In genomic region chr6:104559435-104560202, GRCh38 we compare ENCODE assay signal across 25 cellular contexts.
DNase-seq lines count a peak whose midpoint lies in the region; ATAC-seq and TF ChIP-seq lines count a peak whose summit lies in the region.
"Had no signal": no experiment of that assay in that cellular context is flagged by ENCODE, and none has a peak within 500 bp of the region (broad histone marks: within the 10 kb centered on the region; RNA-seq: fewer than 3 reads in every experiment).

No MANE protein-coding gene starts in this region.

- H4K20me1 ChIP-seq in osteoblast (ENCODE audit: insufficient read depth, low read length): no peaks in the 10 kb centered on the region
- H4K20me1 ChIP-seq: BLaER1 had no signal

- H3K27ac ChIP-seq in body of pancreas (peak overlapping the region in 1 of 4 donors; percentile 50), foreskin keratinocyte (no peak overlapping the region), osteoblast (ENCODE audit: low read depth, low read length) (no peak overlapping the region), subcutaneous abdominal adipose tissue (ENCODE audit: low read depth, low read length) (peak overlapping the region; percentile 67)
- H3K27ac ChIP-seq: BLaER1 had no signal

- H2AFZ ChIP-seq in osteoblast (ENCODE audit: low read length): no peak overlapping the region

- no peak for TF ChIP-seq POLR2A in body of pancreas (IDR thresholded peaks at IDR 0.05)

- DNase-seq in body of pancreas: peak; percentile 48 to 68 (median 58)
- no peak for DNase-seq in foreskin keratinocyte
- DNase-seq in osteoblast (ENCODE audit: insufficient read length, low spot score, missing footprints): peak; percentile 22
- no peak for DNase-seq in effector CD4-positive, alpha-beta T cell
- no peak for DNase-seq in activated naive CD4-positive, alpha-beta T cell treated with anti-CD3 and anti-CD28 coated beads, Interleukin-2, amount 50 U/mL, for 16 hours
- DNase-seq: 8988T; ACHN; BE2C; C1 segment of cervical spinal cord; CD4-positive, alpha-beta memory T cell; CD4-positive, CD25-positive, alpha-beta regulatory T cell; CD8-positive, alpha-beta memory T cell; COR-L47; DMS 273 treated with DMSO at 0.1 percent for 48 hours; DMS153; DMS53; DMS79; DND-41; EL; GDM1 had no signal

- 38 to 42% methylated on average over 3 of the region's 3 CpGs for WGBS in body of pancreas, 2 donors

- H3K27me3 ChIP-seq in body of pancreas: no peaks in the 10 kb centered on the region
- peaks cover 9% of the 10 kb centered on the region for H3K27me3 ChIP-seq in foreskin keratinocyte
- H3K27me3 ChIP-seq in osteoblast (ENCODE audit: insufficient read depth, low read length): no peaks in the 10 kb centered on the region
- no peaks in the 10 kb centered on the region for H3K27me3 ChIP-seq in subcutaneous abdominal adipose tissue (ENCODE audit: control insufficient read depth in 5 of 5, insufficient read depth in 4 of 5, low read length in 5 of 5)
- H3K27me3 ChIP-seq: BE2C, BLaER1 had no signal

- no peaks in the 10 kb centered on the region for H3K79me2 ChIP-seq in osteoblast (ENCODE audit: insufficient read depth, low read length)

- intact Hi-C loops in body of pancreas (cut with DNase I): no loop called here

- no peaks in the 10 kb centered on the region for H3K36me3 ChIP-seq in body of pancreas (replicated peaks in 1 of 2; ENCODE audit: insufficient read depth in 1 of 2, low read depth in 2 of 2)
- no peaks in the 10 kb centered on the region for H3K36me3 ChIP-seq in osteoblast (ENCODE audit: insufficient read depth, low read length)
- H3K36me3 ChIP-seq in subcutaneous abdominal adipose tissue (ENCODE audit: control insufficient read depth in 5 of 5, insufficient read depth in 5 of 5, low read length in 5 of 5): no peaks in the 10 kb centered on the region
- H3K36me3 ChIP-seq: BE2C, BLaER1 had no signal

- no peak for TF ChIP-seq CTCF in body of pancreas (IDR thresholded peaks at IDR 0.05)
- TF ChIP-seq CTCF in foreskin keratinocyte (conservative IDR thresholded peaks at IDR 0.05): no peak
- no peak for TF ChIP-seq CTCF in osteoblast (IDR thresholded peaks at IDR 0.05; ENCODE audit: extremely low read depth, low read depth, low read length)

- peak; percentile 92 for ATAC-seq in body of pancreas
- peak; percentile 14 for ATAC-seq in foreskin keratinocyte
- ATAC-seq in GM18858 (IDR thresholded peaks at IDR 0.05; ENCODE audit: unreplicated experiment): no peak
- no peak for ATAC-seq in GM21447 (IDR thresholded peaks at IDR 0.05; ENCODE audit: unreplicated experiment)
- ATAC-seq: GM12878 had no signal

- no peak overlapping the region for H3K4me3 ChIP-seq in body of pancreas
- no peak overlapping the region for H3K4me3 ChIP-seq in osteoblast (ENCODE audit: insufficient read depth, low read length)
- H3K4me3 ChIP-seq in subcutaneous abdominal adipose tissue (ENCODE audit: low read depth in 1 of 5, low read length in 5 of 5): peak overlapping the region in 1 of 5 donors; percentile 12
- H3K4me3 ChIP-seq: BLaER1, GM12878 had no signal

- H3K4me2 ChIP-seq in osteoblast (ENCODE audit: insufficient read depth, low read length): no peak overlapping the region
- H3K4me2 ChIP-seq: BLaER1 had no signal

- H3K9me3 ChIP-seq in body of pancreas (no peaks in the 10 kb centered on the region), osteoblast (ENCODE audit: low read depth, low read length) (no peaks in the 10 kb centered on the region), subcutaneous abdominal adipose tissue (ENCODE audit: control insufficient read depth in 5 of 5, low read length in 5 of 5) (no peaks in the 10 kb centered on the region)
- H3K9me3 ChIP-seq: BE2C, BLaER1 had no signal

- peak overlapping the region in 1 of 5 donors; percentile 3 for H3K9ac ChIP-seq in subcutaneous abdominal adipose tissue (ENCODE audit: low read length in 5 of 5)
- H3K9ac ChIP-seq: BLaER1 had no signal

- H3K4me1 ChIP-seq in body of pancreas: peaks cover 36% of the 10 kb centered on the region
- no peaks in the 10 kb centered on the region for H3K4me1 ChIP-seq in foreskin keratinocyte
- H3K4me1 ChIP-seq in osteoblast (ENCODE audit: insufficient read depth, low read length): no peaks in the 10 kb centered on the region
- H3K4me1 ChIP-seq in subcutaneous abdominal adipose tissue (ENCODE audit: control insufficient read depth in 5 of 5, insufficient read depth in 5 of 5, low read length in 5 of 5): peaks cover 0 to 37% (median 18%) of the 10 kb centered on the region in 5 donors
- H3K4me1 ChIP-seq: BE2C, BLaER1 had no signal

Comparison
In these comparisons a context has a peak if more than half of its experiments do, and no peak if none do; other contexts are left out.
1. ATAC-seq: peak in body of pancreas (single experiment) and foreskin keratinocyte (single experiment); none in GM18858 (single experiment) and GM21447 (single experiment).
2. DNase-seq: peak in body of pancreas (4 of 4) and osteoblast (single experiment); none in foreskin keratinocyte (0 of 2), effector CD4-positive, alpha-beta T cell (single experiment) and activated naive CD4-positive, alpha-beta T cell treated with anti-CD3 and anti-CD28 coated beads, Interleukin-2, amount 50 U/mL, for 16 hours (single experiment).